Comparison of ENCODE assay signal across 17 cellular contexts in genomic region chr11:17552392-17553248, GRCh38. TPM values are rescaled to one million over a fixed set of nuclear protein-coding genes. Genes with fewer than 3 reads are reported as not detected.
DNase-seq lines count a peak whose midpoint lies in the region; ATAC-seq, FAIRE-seq and TF ChIP-seq lines count a peak whose summit lies in the region.
"Had no signal": no experiment of that assay in that cellular context is flagged by ENCODE, and none has a peak within 500 bp of the region (broad histone marks: within the 10 kb centered on the region; RNA-seq: fewer than 3 reads in every experiment).

No MANE protein-coding gene starts in this region.

- peak overlapping the region; percentile 51 for H2BK15ac ChIP-seq in neuronal stem cell (ENCODE audit: low read length)

- TF ChIP-seq CTCF in heart right ventricle (IDR thresholded peaks at IDR 0.05), result no peak
- TF ChIP-seq CTCF in endothelial cell of umbilical vein (IDR thresholded peaks at IDR 0.05; ENCODE audit: extremely low read depth in 1 of 2, insufficient read depth in 1 of 2, low read depth in 1 of 2, low read length in 2 of 2), result no peak

- peak overlapping the region; percentile 30 for H2BK120ac ChIP-seq in neuronal stem cell (ENCODE audit: low read depth, low read length)

- no peaks in the 10 kb centered on the region for H3K9me1 ChIP-seq in endothelial cell of umbilical vein (replicated peaks; ENCODE audit: control insufficient read depth, extremely low read depth, insufficient read depth, low read length)

- intact Hi-C loops in cardiac septum (cut with DNase I) (no loop called here), heart right ventricle (cut with DNase I) (no loop called here), endothelial cell of umbilical vein (cut with micrococcal nuclease) (no loop called here)

- no TSS peak for BruUV-seq in endothelial cell of umbilical vein (replicated peaks; lab: Mats Ljungman, UMichigan)

- 86 to 94% methylated on average over 10 of the region's 10 CpGs for WGBS in heart right ventricle, 2 donors
- WGBS in neuronal stem cell (ENCODE audit: extremely low coverage in 2 of 2, insufficient read length in 2 of 2, insufficient replicate concordance in 1 of 2), 2 donors, result no CpG with 5 or more reads among the region's 10 CpGs

- TF ChIP-seq POLR2A in endothelial cell of umbilical vein (IDR thresholded peaks at IDR 0.05; ENCODE audit: low read depth, low read length), result no peak

- peaks cover 0 to 35% (median 15%) of the 10 kb centered on the region in 7 donors for H3K27me3 ChIP-seq in heart right ventricle
- H3K27me3 ChIP-seq in endothelial cell of umbilical vein (ENCODE audit: control insufficient read depth in 2 of 2, insufficient read depth in 2 of 2, low read length in 2 of 2), result peaks cover 0 to 4% of the 10 kb centered on the region in 2 experiments
- peaks cover 0 to 6% (median 0%) of the 10 kb centered on the region in 3 experiments for H3K27me3 ChIP-seq in neuronal stem cell (ENCODE audit: control insufficient read depth in 3 of 3, insufficient read depth in 3 of 3, low read depth in 1 of 3, low read length in 3 of 3)

- H3K4me3 ChIP-seq in heart right ventricle, result no peak overlapping the region
- no peak overlapping the region for H3K4me3 ChIP-seq in endothelial cell of umbilical vein (replicated peaks in 1 of 3; ENCODE audit: insufficient read depth in 1 of 3, low read depth in 1 of 3, low read length in 3 of 3)
- H3K4me3 ChIP-seq in neuronal stem cell (ENCODE audit: low read length in 2 of 2), result no peak overlapping the region
- H3K4me3 ChIP-seq: A549 had no signal

- no peak overlapping the region for H3K4me3 Mint-ChIP-seq in stimulated activated memory B cell treated with anti-CD40 and anti-IgM and Interleukin-4, amounts not matched to agents 10 μg/mL and 1 μg/mL and 100 μg/mL, for 72 hours
- H3K4me3 Mint-ChIP-seq: CD14-positive monocyte had no signal

- H4K20me1 ChIP-seq in endothelial cell of umbilical vein (replicated peaks; ENCODE audit: control insufficient read depth, extremely low read depth, insufficient read depth, low read length), result no peaks in the 10 kb centered on the region

- H3K9ac ChIP-seq in endothelial cell of umbilical vein (replicated peaks; ENCODE audit: extremely low read depth, insufficient read depth, low read length) (no peak overlapping the region), neuronal stem cell (ENCODE audit: low read depth, low read length, poor library complexity) (no peak overlapping the region)

- H4K91ac ChIP-seq in neuronal stem cell (ENCODE audit: low read depth, low read length, poor library complexity), result no peak overlapping the region

- no peaks in the 10 kb centered on the region for H3K36me3 ChIP-seq in heart right ventricle
- no peaks in the 10 kb centered on the region for H3K36me3 ChIP-seq in endothelial cell of umbilical vein (ENCODE audit: control insufficient read depth in 2 of 2, extremely low read depth in 1 of 2, insufficient read depth in 2 of 2, low read length in 2 of 2)
- H3K36me3 ChIP-seq in neuronal stem cell (replicated peaks in 1 of 2; ENCODE audit: control insufficient read depth in 2 of 2, insufficient read depth in 2 of 2, low read length in 2 of 2), result no peaks in the 10 kb centered on the region

- DNase-seq in cardiac septum (ENCODE audit: low spot score) (peak; percentile 75), heart right ventricle (no peak), endothelial cell of umbilical vein (ENCODE audit: low read depth, low spot score) (peak; percentile 6), neuronal stem cell (ENCODE audit: low spot score) (no peak), SIG-M5 (lab: John Stamatoyannopoulos, UW) (no peak), NCI-H510A (lab: John Stamatoyannopoulos, UW) (no peak)
- DNase-seq: COR-L47, H7, Karpas-422, NCI-H1930, NCI-H2171 treated with DMSO at 0.1 percent for 48 hours, NCI-H526, OCI-M1 had no signal

- CTCF ChIA-PET in endothelial cell of umbilical vein (lab: Charles Lee), result no interaction called here

- peak overlapping the region; percentile 40 for H3K14ac ChIP-seq in neuronal stem cell (ENCODE audit: low read length)

- H3K4ac ChIP-seq in neuronal stem cell (ENCODE audit: low read length), result no peak overlapping the region

- no peak for ATAC-seq in heart right ventricle
- ATAC-seq in stimulated activated memory B cell treated with anti-CD40 and anti-IgM and Interleukin-4, amounts not matched to agents 10 μg/mL and 1 μg/mL and 100 μg/mL, for 72 hours, result no peak
- ATAC-seq: A549 had no signal

- H2BK12ac ChIP-seq in neuronal stem cell (ENCODE audit: low read length), result peak overlapping the region; percentile 12

- H3K9me3 ChIP-seq in heart right ventricle (no peaks in the 10 kb centered on the region), endothelial cell of umbilical vein (replicated peaks; ENCODE audit: control insufficient read depth, insufficient read depth, low read length) (no peaks in the 10 kb centered on the region), neuronal stem cell (replicated peaks in 1 of 2; ENCODE audit: control insufficient read depth in 2 of 2, insufficient read depth in 1 of 2, low read depth in 1 of 2, low read length in 2 of 2) (no peaks in the 10 kb centered on the region)
- H3K9me3 ChIP-seq: A549 had no signal

- H3K23ac ChIP-seq in neuronal stem cell (ENCODE audit: low read depth, low read length, poor library complexity), result peak overlapping the region; percentile 40

- no peaks in the 10 kb centered on the region for H3K79me2 ChIP-seq in endothelial cell of umbilical vein (ENCODE audit: control insufficient read depth, insufficient read depth, low read length)

- peak overlapping the region; percentile 15 for H2BK5ac ChIP-seq in neuronal stem cell (ENCODE audit: low read length)

- H3K4me1 ChIP-seq in heart right ventricle, result no peaks in the 10 kb centered on the region
- H3K4me1 ChIP-seq in endothelial cell of umbilical vein (ENCODE audit: control insufficient read depth, extremely low read depth, insufficient read depth, low read length), result no peaks in the 10 kb centered on the region
- peaks cover 0 to 9% of the 10 kb centered on the region in 2 donors for H3K4me1 ChIP-seq in neuronal stem cell (ENCODE audit: control insufficient read depth in 2 of 2, insufficient read depth in 1 of 2, low read depth in 1 of 2, low read length in 2 of 2)
- H3K4me1 ChIP-seq: A549 had no signal

- peak overlapping the region; percentile 78 for H3K18ac ChIP-seq in neuronal stem cell (ENCODE audit: low read length)

- H2AK5ac ChIP-seq in neuronal stem cell (ENCODE audit: low read depth, low read length), result peak overlapping the region; percentile 58

- peaks cover under 1% of the 10 kb centered on the region for H3K4me1 Mint-ChIP-seq in stimulated activated memory B cell treated with anti-CD40 and anti-IgM and Interleukin-4, amounts not matched to agents 10 μg/mL and 1 μg/mL and 100 μg/mL, for 72 hours
- H3K4me1 Mint-ChIP-seq: CD14-positive monocyte had no signal

- H3K4me2 ChIP-seq in endothelial cell of umbilical vein (ENCODE audit: insufficient read depth, low read length) (no peak overlapping the region), neuronal stem cell (ENCODE audit: insufficient read depth, low read length, poor library complexity, severe bottlenecking) (no peak overlapping the region)
- H3K4me2 ChIP-seq: A549 had no signal

- H3K27ac ChIP-seq in heart right ventricle (no peak overlapping the region), endothelial cell of umbilical vein (ENCODE audit: insufficient read depth, low read depth, low read length) (no peak overlapping the region), neuronal stem cell (replicated peaks; ENCODE audit: low read length) (no peak overlapping the region)
- H3K27ac ChIP-seq: A549, RWPE1 had no signal

- no peak overlapping the region for H2AFZ ChIP-seq in endothelial cell of umbilical vein (ENCODE audit: low read depth, low read length)
- no peak overlapping the region for H2AFZ ChIP-seq in neuronal stem cell (ENCODE audit: low read length)

- no peak overlapping the region for H3K27ac Mint-ChIP-seq in stimulated activated memory B cell treated with anti-CD40 and anti-IgM and Interleukin-4, amounts not matched to agents 10 μg/mL and 1 μg/mL and 100 μg/mL, for 72 hours
- H3K27ac Mint-ChIP-seq: CD14-positive monocyte had no signal

- H3K27me3 Mint-ChIP-seq in stimulated activated memory B cell treated with anti-CD40 and anti-IgM and Interleukin-4, amounts not matched to agents 10 μg/mL and 1 μg/mL and 100 μg/mL, for 72 hours, result peaks cover 50% of the 10 kb centered on the region

- no peaks in the 10 kb centered on the region for H3K9me3 Mint-ChIP-seq in stimulated activated memory B cell treated with anti-CD40 and anti-IgM and Interleukin-4, amounts not matched to agents 10 μg/mL and 1 μg/mL and 100 μg/mL, for 72 hours
- H3K9me3 Mint-ChIP-seq: CD14-positive monocyte had no signal

- dilution Hi-C loops in endothelial cell of umbilical vein (cut with MboI; ENCODE audit: extremely low pct_ligation_motif_present, low sequenced_read_pairs), result no loop called here

- no peaks in the 10 kb centered on the region for H3K36me3 Mint-ChIP-seq in stimulated activated memory B cell treated with anti-CD40 and anti-IgM and Interleukin-4, amounts not matched to agents 10 μg/mL and 1 μg/mL and 100 μg/mL, for 72 hours
- H3K36me3 Mint-ChIP-seq: CD14-positive monocyte had no signal

- POLR2A ChIA-PET in endothelial cell of umbilical vein (lab: Charles Lee), result no interaction called here

- H3K79me1 ChIP-seq in neuronal stem cell (ENCODE audit: low read depth, low read length), result no peaks in the 10 kb centered on the region

- H4K8ac ChIP-seq in neuronal stem cell (ENCODE audit: low read depth, low read length), result no peak overlapping the region

- no peak for FAIRE-seq in endothelial cell of umbilical vein (lab: Jason Lieb, UNC)
- FAIRE-seq: A549 had no signal

RNA-seq across cellular contexts. Expression of gene OTOG, which starts 5.6 kb away (rescaled TPM):
- total RNA-seq in cardiac septum, result not detected
- not detected for total RNA-seq in heart right ventricle
- not detected for polyA plus RNA-seq in heart right ventricle
- not detected in 2 replicates for total RNA-seq in endothelial cell of umbilical vein
- polyA plus RNA-seq in endothelial cell of umbilical vein, result not detected in 2 replicates
- not detected in 2 replicates for polyA plus RNA-seq in endothelial cell of umbilical vein (2011; cell fraction: cytosol; rRNA removed)
- polyA plus RNA-seq in endothelial cell of umbilical vein (2011; cell fraction: nucleus; rRNA removed), result not detected in 2 replicates
- polyA plus RNA-seq in endothelial cell of umbilical vein (2012), result not detected in 2 replicates
- not detected in 2 replicates for polyA minus RNA-seq in endothelial cell of umbilical vein
- polyA minus RNA-seq in endothelial cell of umbilical vein (2011; cell fraction: cytosol; rRNA and poly(A)+ RNA removed), result 0.41 TPM
- not detected in 2 replicates for polyA minus RNA-seq in endothelial cell of umbilical vein (2011; cell fraction: nucleus; rRNA and poly(A)+ RNA removed)
- polyA plus RNA-seq in neuronal stem cell (2013, experiment 1 of 2), result 0.35 TPM
- polyA plus RNA-seq in neuronal stem cell (2013, experiment 2 of 2), result 0.37 TPM
- polyA plus RNA-seq: A549, CD14-positive monocyte had no signal

RNA-seq across cellular contexts. Expression of gene USH1C, which starts 8.4 kb away (rescaled TPM):
- total RNA-seq in cardiac septum (not detected), heart right ventricle (1 to 10 TPM in 1 of 10 donors, under 1 TPM in 1, not detected in 8; 0.97 to 1.9 TPM), endothelial cell of umbilical vein (not detected in 2 replicates)
- polyA plus RNA-seq in heart right ventricle (under 1 TPM in 1 of 2 donors, not detected in 1; 0.22 TPM), endothelial cell of umbilical vein (not detected in 2 replicates)
- not detected in 2 replicates for polyA plus RNA-seq in endothelial cell of umbilical vein (2011; cell fraction: cytosol; rRNA removed)
- not detected in 2 replicates for polyA plus RNA-seq in endothelial cell of umbilical vein (2011; cell fraction: nucleus; rRNA removed)
- polyA plus RNA-seq in endothelial cell of umbilical vein (2012), result not detected in 2 replicates
- polyA minus RNA-seq in endothelial cell of umbilical vein, result not detected in 2 replicates
- 11.7 TPM for polyA minus RNA-seq in endothelial cell of umbilical vein (2011; cell fraction: cytosol; rRNA and poly(A)+ RNA removed)
- polyA minus RNA-seq in endothelial cell of umbilical vein (2011; cell fraction: nucleus; rRNA and poly(A)+ RNA removed), result not detected in 2 replicates
- polyA plus RNA-seq in neuronal stem cell (2013, experiment 1 of 2), result 0.57 TPM
- polyA plus RNA-seq in neuronal stem cell (2013, experiment 2 of 2), result 0.66 TPM
- polyA plus RNA-seq: CD14-positive monocyte had no signal

Comparison
In these comparisons a context has a peak if more than half of its experiments do, and no peak if none do; other contexts are left out.
1. DNase-seq: peak in cardiac septum (single experiment) and endothelial cell of umbilical vein (single experiment); none in heart right ventricle (0 of 2), neuronal stem cell (single experiment), SIG-M5 (single experiment) and NCI-H510A (single experiment).